In genomic region chr15:73992594-73992898, GRCh38 we compare ENCODE assay signal across 9 cellular contexts. TPM values are rescaled to one million over a fixed set of nuclear protein-coding genes. Genes with fewer than 3 reads are reported as not detected.
DNase-seq lines count a peak whose midpoint lies in the region; ATAC-seq, FAIRE-seq and TF ChIP-seq lines count a peak whose summit lies in the region.
"Had no signal": no experiment of that assay in that cellular context is flagged by ENCODE, and none has a peak within 500 bp of the region (broad histone marks: within the 10 kb centered on the region; RNA-seq: fewer than 3 reads in every experiment).

No MANE protein-coding gene starts in this region.

- POLR2A ChIA-PET in HepG2 (lab: Yijun Ruan, JAX), result interaction anchor here (1.0 kb wide), 1 partner anchor 44 kb away, joined by 3 read pairs; no protein-coding TSS in a partner anchor

- H3K27ac Mint-ChIP-seq in activated T-cell treated with anti-CD3 and anti-CD28 coated beads, Interleukin-2, amount 50 U/mL, for 24 hours, result peak overlapping the region; percentile 95
- peak overlapping the region; percentile 90 to 93 for H3K27ac Mint-ChIP-seq in activated naive CD4-positive, alpha-beta T cell treated with anti-CD3 and anti-CD28 coated beads, Interleukin-2, amount 50 U/mL, for 72 hours

- H3K9me3 ChIP-seq in HepG2 (ENCODE audit: low read length), result no peaks in the 10 kb centered on the region
- no peaks in the 10 kb centered on the region for H3K9me3 ChIP-seq in testis

- CTCF ChIA-PET in HepG2 (lab: Yijun Ruan, JAX; ENCODE audit: low intra/inter-chr PET ratio, low total read pairs), result no interaction called here

- H3K27me3 ChIP-seq in HepG2 (ENCODE audit: control insufficient read depth in 1 of 2, insufficient read depth in 2 of 2, low read length in 2 of 2), result no peaks in the 10 kb centered on the region; a peak in 1 of 5 replicates
- no peaks in the 10 kb centered on the region for H3K27me3 ChIP-seq in testis

- ATAC-seq in activated naive CD4-positive, alpha-beta T cell treated with anti-CD3 and anti-CD28 coated beads, Interleukin-2, amount 50 U/mL, for 72 hours, result no peak
- no peak for ATAC-seq in HepG2

- H3K9ac ChIP-seq in HepG2 (ENCODE audit: insufficient read depth, low read depth, low read length), result peak overlapping the region; percentile 64

- H3K4me3 ChIP-seq in HepG2 (replicated peaks in 1 of 3; ENCODE audit: insufficient read depth in 1 of 3, low read depth in 2 of 3, low read length in 3 of 3) (peak overlapping the region; percentile 42 to 91 (median 53)), testis (peak overlapping the region in 1 of 2 donors; percentile 88)

- H4K20me1 ChIP-seq in HepG2 (ENCODE audit: insufficient read depth, low read length), result no peaks in the 10 kb centered on the region

- peak overlapping the region; percentile 91 for H3K4me3 Mint-ChIP-seq in activated T-cell treated with anti-CD3 and anti-CD28 coated beads, Interleukin-2, amount 50 U/mL, for 24 hours

- no peak for TF ChIP-seq RAD21 in HepG2 (CRISPR knock-in tag; IDR thresholded peaks at IDR 0.05)

- peaks cover 40% of the 10 kb centered on the region for H3K36me3 Mint-ChIP-seq in activated T-cell treated with anti-CD3 and anti-CD28 coated beads, Interleukin-2, amount 50 U/mL, for 24 hours (ENCODE audit: low read depth)
- peaks cover 0 to 13% of the 10 kb centered on the region in 2 donors for H3K36me3 Mint-ChIP-seq in activated naive CD4-positive, alpha-beta T cell treated with anti-CD3 and anti-CD28 coated beads, Interleukin-2, amount 50 U/mL, for 72 hours

- H3K79me2 ChIP-seq in HepG2 (ENCODE audit: insufficient read depth, low read length), result peaks cover 12% of the 10 kb centered on the region

- 65% methylated on average over 4 of the region's 5 CpGs for WGBS in HepG2 (ENCODE audit: low lambda C conversion rate)
- 58 to 64% methylated on average over 5 of the region's 5 CpGs for WGBS in testis, 2 donors

- H3K4me1 ChIP-seq in HepG2 (ENCODE audit: insufficient read depth, low read length), result peaks cover 47% of the 10 kb centered on the region
- peaks cover 53% of the 10 kb centered on the region for H3K4me1 ChIP-seq in testis

- TF ChIP-seq POLR2A in HepG2 (IDR thresholded peaks at IDR 0.05; ENCODE audit: insufficient read depth in 1 of 2, low read depth in 2 of 2, low read length in 2 of 2), result no peak
- no peak for TF ChIP-seq POLR2A in testis (IDR thresholded peaks at IDR 0.05)

- H3K27me3 Mint-ChIP-seq in activated T-cell treated with anti-CD3 and anti-CD28 coated beads, Interleukin-2, amount 50 U/mL, for 24 hours, result no peaks in the 10 kb centered on the region

- H2AFZ ChIP-seq in HepG2 (ENCODE audit: low read length), result peak overlapping the region; percentile 88

- BruUV-seq in HepG2 (replicated peaks; lab: Mats Ljungman, UMichigan), result no TSS peak

- peaks cover 52% of the 10 kb centered on the region for H3K4me1 Mint-ChIP-seq in activated T-cell treated with anti-CD3 and anti-CD28 coated beads, Interleukin-2, amount 50 U/mL, for 24 hours (ENCODE audit: low read depth)

- in situ Hi-C loops in HepG2 (cut with HindIII; ENCODE audit: extremely low pct_ligation_motif_present, low pct_unique_long_range_greater_than_20kb), result no loop called here

- intact Hi-C loops in HepG2 (cut with micrococcal nuclease; ENCODE audit: unreplicated experiment) (no loop called here), testis (cut with DNase I; ENCODE audit: low total_unique reads) (no loop called here)

- no peaks in the 10 kb centered on the region; a peak in 1 of 5 replicates for H3K36me3 ChIP-seq in HepG2 (replicated peaks in 1 of 2; ENCODE audit: control insufficient read depth in 1 of 2, insufficient read depth in 2 of 2, low read length in 2 of 2)
- H3K36me3 ChIP-seq in testis (ENCODE audit: low read depth, missing control alignments), result no peaks in the 10 kb centered on the region

- no peak for TF ChIP-seq EP300 in HepG2 (IDR thresholded peaks at IDR 0.05; ENCODE audit: low read depth in 2 of 2, low read length in 2 of 2)
- TF ChIP-seq EP300 in HepG2 (CRISPR knock-in tag; IDR thresholded peaks at IDR 0.05; ENCODE audit: borderline replicate concordance), result no peak

- no peak for DNase-seq in activated T-cell treated with anti-CD3 and anti-CD28 coated beads, Interleukin-2, amount 50 U/mL, for 24 hours
- no peak for DNase-seq in activated T-cell treated with anti-CD3 and anti-CD28 coated beads, Interleukin-2, amount 50 U/mL, for 1 hour
- no peak for DNase-seq in activated naive CD4-positive, alpha-beta T cell treated with anti-CD3 and anti-CD28 coated beads, Interleukin-2, amount 50 U/mL, for 72 hours (ENCODE audit: low spot score in 2 of 2)
- no peak for DNase-seq in HepG2 (ENCODE audit: low spot score)
- no peak for DNase-seq in testis
- DNase-seq in SIG-M5 treated with dmso at 0.1 percent for 504 hours (lab: John Stamatoyannopoulos, UW; ENCODE audit: unreplicated experiment), result no peak
- no peak for DNase-seq in NCI-H510A (lab: John Stamatoyannopoulos, UW)
- DNase-seq in EL, result no peak

- TF ChIP-seq CTCF in HepG2 (CRISPR knock-in tag; IDR thresholded peaks at IDR 0.05), result no peak
- TF ChIP-seq CTCF in testis (IDR thresholded peaks at IDR 0.05), result no peak

- H3K9me3 Mint-ChIP-seq in activated T-cell treated with anti-CD3 and anti-CD28 coated beads, Interleukin-2, amount 50 U/mL, for 24 hours, result no peaks in the 10 kb centered on the region
- H3K9me3 Mint-ChIP-seq in activated naive CD4-positive, alpha-beta T cell treated with anti-CD3 and anti-CD28 coated beads, Interleukin-2, amount 50 U/mL, for 72 hours, result no peaks in the 10 kb centered on the region

- no peak for FAIRE-seq in HepG2 (lab: Jason Lieb, UNC)
- FAIRE-seq: bronchial epithelial cell had no signal

- H3K4me2 ChIP-seq in HepG2 (ENCODE audit: low read depth, low read length), result peak overlapping the region; percentile 81

- H3K27ac ChIP-seq in HepG2 (ENCODE audit: extremely low read length, insufficient read depth, low read length), result no peak overlapping the region
- peak overlapping the region; percentile 58 to 75 for H3K27ac ChIP-seq in testis

RNA-seq across cellular contexts. Expression of gene STOML1, which starts 0.5 kb away (rescaled TPM):
- total RNA-seq in activated naive CD4-positive, alpha-beta T cell treated with anti-CD3 and anti-CD28 coated beads, Interleukin-2, amount 50 U/mL, for 72 hours, result 1 to 10 TPM; 5.9 to 7.2 TPM
- total RNA-seq in HepG2 (2016; rRNA removed; fragmentation: Illumina TruSeq; extraction: Trizol), result 2.7 and 3.7 TPM in 2 replicates
- 1.0 and 1.5 TPM in 2 replicates for total RNA-seq in HepG2 (2016; cell fraction: cytosol; rRNA removed; fragmentation: Illumina TruSeq; extraction: Trizol; ENCODE audit: low read depth)
- total RNA-seq in HepG2 (2016; cell fraction: insoluble cytoplasmic fraction; rRNA removed; fragmentation: Illumina TruSeq; extraction: Trizol), result 2.2 and 4.1 TPM in 2 replicates
- total RNA-seq in HepG2 (2016; cell fraction: membrane; rRNA removed; fragmentation: Illumina TruSeq; extraction: Trizol), result 2.5 TPM in 2 replicates
- total RNA-seq in HepG2 (2016; cell fraction: nucleus; rRNA removed; fragmentation: Illumina TruSeq; extraction: Trizol), result 2.7 and 3.7 TPM in 2 replicates
- 3.5 TPM in 2 replicates for polyA plus RNA-seq in HepG2 (2011; rRNA removed)
- 2.4 and 3.4 TPM in 2 replicates for polyA plus RNA-seq in HepG2 (2011; cell fraction: cytosol; rRNA removed)
- 4.3 and 5.5 TPM in 2 replicates for polyA plus RNA-seq in HepG2 (2011; cell fraction: nucleus; rRNA removed)
- polyA plus RNA-seq in HepG2 (2012), result 1.7 and 2.1 TPM in 2 replicates
- 0.77 and 1.3 TPM in 2 replicates for polyA plus RNA-seq in HepG2 (2016; cell fraction: cytosol; fragmentation: Illumina TruSeq; extraction: Trizol; ENCODE audit: low read depth)
- polyA plus RNA-seq in HepG2 (2016; cell fraction: insoluble cytoplasmic fraction; fragmentation: Illumina TruSeq; extraction: Trizol; ENCODE audit: low read depth), result 1.5 and 1.6 TPM in 2 replicates
- 1.4 and 1.5 TPM in 2 replicates for polyA plus RNA-seq in HepG2 (2016; cell fraction: membrane; fragmentation: Illumina TruSeq; extraction: Trizol; ENCODE audit: low read depth)
- 5.6 and 5.8 TPM in 2 replicates for polyA plus RNA-seq in HepG2 (2016; cell fraction: nucleus; fragmentation: Illumina TruSeq; extraction: Trizol; ENCODE audit: insufficient read depth, low read depth)
- polyA minus RNA-seq in HepG2 (2011; rRNA and poly(A)+ RNA removed; ENCODE audit: low replicate concordance), result 4.1 and 6.9 TPM in 2 replicates
- polyA minus RNA-seq in HepG2 (2011; cell fraction: cytosol; rRNA and poly(A)+ RNA removed), result 1.6 and 1.8 TPM in 2 replicates
- polyA minus RNA-seq in HepG2 (2011; cell fraction: nucleus; rRNA and poly(A)+ RNA removed), result 1.9 and 2.9 TPM in 2 replicates
- 10 to 100 TPM; 18.2 to 20.1 TPM for total RNA-seq in testis
- 25.6 TPM for polyA plus RNA-seq in testis (ENCODE audit: insufficient read depth, low read depth, low replicate concordance)

RNA-seq across cellular contexts. Expression of gene PML, which starts 2.0 kb away (rescaled TPM):
- 10 to 100 TPM; 76.3 to 91.7 TPM for total RNA-seq in activated naive CD4-positive, alpha-beta T cell treated with anti-CD3 and anti-CD28 coated beads, Interleukin-2, amount 50 U/mL, for 72 hours
- total RNA-seq in HepG2 (2016; rRNA removed; fragmentation: Illumina TruSeq; extraction: Trizol) (2.9 and 3.9 TPM in 2 replicates), testis (10 to 100 TPM; 53.9 to 59.5 TPM)
- 1.4 and 1.8 TPM in 2 replicates for total RNA-seq in HepG2 (2016; cell fraction: cytosol; rRNA removed; fragmentation: Illumina TruSeq; extraction: Trizol; ENCODE audit: low read depth)
- 3.0 and 4.3 TPM in 2 replicates for total RNA-seq in HepG2 (2016; cell fraction: insoluble cytoplasmic fraction; rRNA removed; fragmentation: Illumina TruSeq; extraction: Trizol)
- 2.4 and 2.6 TPM in 2 replicates for total RNA-seq in HepG2 (2016; cell fraction: membrane; rRNA removed; fragmentation: Illumina TruSeq; extraction: Trizol)
- 5.4 and 6.2 TPM in 2 replicates for total RNA-seq in HepG2 (2016; cell fraction: nucleus; rRNA removed; fragmentation: Illumina TruSeq; extraction: Trizol)
- polyA plus RNA-seq in HepG2 (2011; rRNA removed) (2.9 and 3.9 TPM in 2 replicates), testis (ENCODE audit: insufficient read depth, low read depth, low replicate concordance) (20.9 TPM)
- 1.5 and 2.7 TPM in 2 replicates for polyA plus RNA-seq in HepG2 (2011; cell fraction: cytosol; rRNA removed)
- 16.7 and 19.0 TPM in 2 replicates for polyA plus RNA-seq in HepG2 (2011; cell fraction: nucleus; rRNA removed)
- 8.7 and 10.3 TPM in 2 replicates for polyA plus RNA-seq in HepG2 (2012)
- polyA plus RNA-seq in HepG2 (2016; cell fraction: cytosol; fragmentation: Illumina TruSeq; extraction: Trizol; ENCODE audit: low read depth), result 1.5 and 1.7 TPM in 2 replicates
- 6.6 and 9.3 TPM in 2 replicates for polyA plus RNA-seq in HepG2 (2016; cell fraction: insoluble cytoplasmic fraction; fragmentation: Illumina TruSeq; extraction: Trizol; ENCODE audit: low read depth)
- 3.4 and 4.2 TPM in 2 replicates for polyA plus RNA-seq in HepG2 (2016; cell fraction: membrane; fragmentation: Illumina TruSeq; extraction: Trizol; ENCODE audit: low read depth)
- polyA plus RNA-seq in HepG2 (2016; cell fraction: nucleus; fragmentation: Illumina TruSeq; extraction: Trizol; ENCODE audit: insufficient read depth, low read depth), result 18.1 and 20.7 TPM in 2 replicates
- 11.9 and 16.2 TPM in 2 replicates for polyA minus RNA-seq in HepG2 (2011; rRNA and poly(A)+ RNA removed; ENCODE audit: low replicate concordance)
- 6.8 and 10.8 TPM in 2 replicates for polyA minus RNA-seq in HepG2 (2011; cell fraction: cytosol; rRNA and poly(A)+ RNA removed)
- 8.4 and 9.9 TPM in 2 replicates for polyA minus RNA-seq in HepG2 (2011; cell fraction: nucleus; rRNA and poly(A)+ RNA removed)

Comparison
In these comparisons a context has a peak if more than half of its experiments do, and no peak if none do; other contexts are left out.
1. RNA of gene PML, which starts 2.0 kb away (total RNA-seq): 76.3 to 91.7 TPM in activated naive CD4-positive, alpha-beta T cell treated with anti-CD3 and anti-CD28 coated beads, Interleukin-2, amount 50 U/mL, for 72 hours and 53.9 to 59.5 TPM in testis; 1.4 to 6.2 TPM in HepG2; every median in the first group is over 4 times any median in the second.